8 cellular contexts compared by ENCODE assay signal in genomic region chr1:85576256-85576641, GRCh38. TPM values are rescaled to one million over a fixed set of nuclear protein-coding genes. Genes with fewer than 3 reads are reported as not detected.
DNase-seq lines count a peak whose midpoint lies in the region; ATAC-seq and TF ChIP-seq lines count a peak whose summit lies in the region.

No MANE protein-coding gene starts in this region.

- H3K4me3 ChIP-seq in upper lobe of left lung: peak overlapping the region; percentile 48 to 68 (median 67)

- H3K36me3 Mint-ChIP-seq in activated naive CD4-positive, alpha-beta T cell treated with anti-CD3 and anti-CD28 coated beads for 36 hours (ENCODE audit: low read depth): no peaks in the 10 kb centered on the region
- no peaks in the 10 kb centered on the region for H3K36me3 Mint-ChIP-seq in brain

- intact Hi-C loops in activated naive CD4-positive, alpha-beta T cell treated with anti-CD3 and anti-CD28 coated beads for 36 hours (cut with micrococcal nuclease): loop anchor here (2.0 kb wide), 1 partner anchor 133 kb away; the partner anchor contains the start of gene ZNHIT6

- peak overlapping the region; percentile 95 to 98 (median 96) for H3K27ac ChIP-seq in upper lobe of left lung

- peaks cover 69% of the 10 kb centered on the region for H3K27me3 Mint-ChIP-seq in activated naive CD4-positive, alpha-beta T cell treated with anti-CD3 and anti-CD28 coated beads for 36 hours (ENCODE audit: low read depth)
- H3K27me3 Mint-ChIP-seq in brain: peaks cover 40% of the 10 kb centered on the region

- ATAC-seq in upper lobe of left lung (ENCODE audit: low FRiP score in 2 of 2) (no peak), HG02938 (IDR thresholded peaks at IDR 0.05; ENCODE audit: unreplicated experiment) (no peak), HG03135 (IDR thresholded peaks at IDR 0.05; ENCODE audit: unreplicated experiment) (no peak)

- no peak for TF ChIP-seq EP300 in upper lobe of left lung (IDR thresholded peaks at IDR 0.05)

- no peak overlapping the region for H3K27ac Mint-ChIP-seq in activated naive CD4-positive, alpha-beta T cell treated with anti-CD3 and anti-CD28 coated beads for 36 hours
- H3K27ac Mint-ChIP-seq in brain: peak overlapping the region; percentile 78 to 95 (median 86)

- H3K4me3 Mint-ChIP-seq in activated naive CD4-positive, alpha-beta T cell treated with anti-CD3 and anti-CD28 coated beads for 36 hours: peak overlapping the region; percentile 61
- peak overlapping the region; percentile 85 to 91 (median 87) for H3K4me3 Mint-ChIP-seq in brain

- H3K4me1 ChIP-seq in upper lobe of left lung: peaks cover 12 to 46% (median 23%) of the 10 kb centered on the region in 4 donors

- CTCF ChIA-PET in activated naive CD4-positive, alpha-beta T cell treated with anti-CD3 and anti-CD28 coated beads for 36 hours (lab: Charles Lee): interaction anchor here (0.7 kb wide), 1 partner anchor 575 kb away, joined by 3 read pairs; no protein-coding TSS in a partner anchor

- no peaks in the 10 kb centered on the region for H3K9me3 ChIP-seq in upper lobe of left lung

- no peaks in the 10 kb centered on the region for H3K9me3 Mint-ChIP-seq in activated naive CD4-positive, alpha-beta T cell treated with anti-CD3 and anti-CD28 coated beads for 36 hours
- peaks cover 0 to 6% (median 0%) of the 10 kb centered on the region in 5 experiments for H3K9me3 Mint-ChIP-seq in brain

- TF ChIP-seq POLR2A in upper lobe of left lung (IDR thresholded peaks at IDR 0.05): no peak

- H3K27me3 ChIP-seq in upper lobe of left lung: peaks cover 0 to 5% (median 2%) of the 10 kb centered on the region in 4 donors

- DNase-seq in activated naive CD4-positive, alpha-beta T cell treated with anti-CD3 and anti-CD28 coated beads for 36 hours: peak; percentile 25
- no peak for DNase-seq in activated naive CD4-positive, alpha-beta T cell treated with Interleukin-2 at 50 U/mL for 16 hours
- DNase-seq in medulla oblongata (ENCODE audit: extremely low spot score) (peak; percentile 25), upper lobe of left lung (no peak)
- no peak for DNase-seq in stimulated activated CD4-positive, alpha-beta T cell treated with anti-CD3 and anti-CD28 coated beads, Interleukin-4, amount 100 ng/mL, for 4 hours

- peaks cover 25% of the 10 kb centered on the region for H3K4me1 Mint-ChIP-seq in activated naive CD4-positive, alpha-beta T cell treated with anti-CD3 and anti-CD28 coated beads for 36 hours (ENCODE audit: low read depth)
- peaks cover 38% of the 10 kb centered on the region for H3K4me1 Mint-ChIP-seq in brain

- TF ChIP-seq CTCF in brain (conservative IDR thresholded peaks at IDR 0.05) (no peak), upper lobe of left lung (IDR thresholded peaks at IDR 0.05) (no peak)

- H3K36me3 ChIP-seq in upper lobe of left lung: peaks cover 0 to under 1% (median 0%) of the 10 kb centered on the region in 4 donors

- WGBS in upper lobe of left lung, 2 donors: 2 to 8% methylated on average over 9 to 15 of the region's 16 CpGs

RNA-seq across cellular contexts. Expression of gene CCN1, which starts 4.3 kb away (rescaled TPM):
- not detected for total RNA-seq in activated naive CD4-positive, alpha-beta T cell treated with anti-CD3 and anti-CD28 coated beads for 36 hours
- 8.7 TPM for polyA plus RNA-seq in brain (ENCODE audit: insufficient read depth, low read depth, low replicate concordance)
- 100 to 1,000 TPM; 103 to 249 (median 162) TPM for total RNA-seq in upper lobe of left lung

Comparison
In these comparisons a context has a peak if more than half of its experiments do, and no peak if none do; other contexts are left out.
1. DNase-seq: peak in activated naive CD4-positive, alpha-beta T cell treated with anti-CD3 and anti-CD28 coated beads for 36 hours (single experiment) and medulla oblongata (single experiment); none in activated naive CD4-positive, alpha-beta T cell treated with Interleukin-2 at 50 U/mL for 16 hours (single experiment), upper lobe of left lung (0 of 2) and stimulated activated CD4-positive, alpha-beta T cell treated with anti-CD3 and anti-CD28 coated beads, Interleukin-4, amount 100 ng/mL, for 4 hours (0 of 2).
2. RNA of gene CCN1, which starts 4.3 kb away (total RNA-seq): 103 to 249 TPM in upper lobe of left lung; not detected in activated naive CD4-positive, alpha-beta T cell treated with anti-CD3 and anti-CD28 coated beads for 36 hours; every median in the first group is over 10 times any median in the second.